In genomic region chr1:30111431-30111830, GRCh38 we compare ENCODE assay signal across 9 cellular contexts.
A peak's percentile ranks its signal among the peaks of the same experiment; 100 is the strongest.
DNase-seq lines count a peak whose midpoint lies in the region; ATAC-seq and TF ChIP-seq lines count a peak whose summit lies in the region.
"Had no signal": no experiment of that assay in that cellular context is flagged by ENCODE, and none has a peak within 500 bp of the region (broad histone marks: within the 10 kb centered on the region; RNA-seq: fewer than 3 reads in every experiment).

No MANE protein-coding gene starts in this region.

- intact Hi-C loops in left ventricle myocardium inferior (cut with micrococcal nuclease): no loop called here

- no peak overlapping the region for H3K27ac ChIP-seq in left ventricle myocardium inferior (replicated peaks)

- no peaks in the 10 kb centered on the region for H3K4me1 ChIP-seq in left ventricle myocardium inferior

- peaks cover 99% of the 10 kb centered on the region for H3K27me3 ChIP-seq in left ventricle myocardium inferior (ENCODE audit: low read depth)

- H3K27ac Mint-ChIP-seq in activated CD8-positive, alpha-beta memory T cell treated with anti-CD3 and anti-CD28 coated beads, Interleukin-2, amount 10 ng/mL, durations not matched to agents 7 days and 5 days: no peak overlapping the region
- H3K27ac Mint-ChIP-seq in activated naive CD8-positive, alpha-beta T cell treated with anti-CD3 and anti-CD28 coated beads for 36 hours: no peak overlapping the region
- H3K27ac Mint-ChIP-seq: activated naive CD8-positive, alpha-beta T cell treated with anti-CD3 and anti-CD28 coated beads, Interleukin-2, amount 10 ng/mL, durations not matched to agents 7 days and 5 days had no signal

- H3K27me3 Mint-ChIP-seq in activated CD8-positive, alpha-beta memory T cell treated with anti-CD3 and anti-CD28 coated beads, Interleukin-2, amount 10 ng/mL, durations not matched to agents 7 days and 5 days: peaks cover 25% of the 10 kb centered on the region
- peaks cover 44% of the 10 kb centered on the region for H3K27me3 Mint-ChIP-seq in activated naive CD8-positive, alpha-beta T cell treated with anti-CD3 and anti-CD28 coated beads for 36 hours

- no peaks in the 10 kb centered on the region for H3K9me3 Mint-ChIP-seq in activated CD8-positive, alpha-beta memory T cell treated with anti-CD3 and anti-CD28 coated beads, Interleukin-2, amount 10 ng/mL, durations not matched to agents 7 days and 5 days (ENCODE audit: low read depth)
- no peaks in the 10 kb centered on the region for H3K9me3 Mint-ChIP-seq in activated naive CD8-positive, alpha-beta T cell treated with anti-CD3 and anti-CD28 coated beads for 36 hours
- H3K9me3 Mint-ChIP-seq: activated naive CD8-positive, alpha-beta T cell treated with anti-CD3 and anti-CD28 coated beads, Interleukin-2, amount 10 ng/mL, durations not matched to agents 7 days and 5 days had no signal

- H3K4me3 Mint-ChIP-seq in activated CD8-positive, alpha-beta memory T cell treated with anti-CD3 and anti-CD28 coated beads, Interleukin-2, amount 10 ng/mL, durations not matched to agents 7 days and 5 days: no peak overlapping the region
- no peak overlapping the region for H3K4me3 Mint-ChIP-seq in activated naive CD8-positive, alpha-beta T cell treated with anti-CD3 and anti-CD28 coated beads for 36 hours
- H3K4me3 Mint-ChIP-seq: activated naive CD8-positive, alpha-beta T cell treated with anti-CD3 and anti-CD28 coated beads, Interleukin-2, amount 10 ng/mL, durations not matched to agents 7 days and 5 days had no signal

- H3K4me3 ChIP-seq in left ventricle myocardium inferior: no peak overlapping the region

- no peaks in the 10 kb centered on the region for H3K36me3 Mint-ChIP-seq in activated CD8-positive, alpha-beta memory T cell treated with anti-CD3 and anti-CD28 coated beads, Interleukin-2, amount 10 ng/mL, durations not matched to agents 7 days and 5 days
- no peaks in the 10 kb centered on the region for H3K36me3 Mint-ChIP-seq in activated naive CD8-positive, alpha-beta T cell treated with anti-CD3 and anti-CD28 coated beads for 36 hours
- H3K36me3 Mint-ChIP-seq: activated naive CD8-positive, alpha-beta T cell treated with anti-CD3 and anti-CD28 coated beads, Interleukin-2, amount 10 ng/mL, durations not matched to agents 7 days and 5 days had no signal

- H3K36me3 ChIP-seq in left ventricle myocardium inferior: no peaks in the 10 kb centered on the region

- peak; percentile 62 for DNase-seq in activated CD8-positive, alpha-beta memory T cell treated with anti-CD3 and anti-CD28 coated beads, Interleukin-2, amount 50 U/mL, for 48 hours
- DNase-seq in activated CD8-positive, alpha-beta memory T cell treated with anti-CD3 and anti-CD28 coated beads, Interleukin-2, amount 10 ng/mL, durations not matched to agents 7 days and 5 days: no peak
- DNase-seq in NCI-H128 (lab: John Stamatoyannopoulos, UW; ENCODE audit: unreplicated experiment) (peak; percentile 22), left ventricle myocardium inferior (peak; percentile 27)
- peak; percentile 26 for DNase-seq in activated naive CD8-positive, alpha-beta T cell treated with anti-CD3 and anti-CD28 coated beads for 36 hours
- peak; percentile 22 to 43 for DNase-seq in stimulated activated CD4-positive, alpha-beta T cell treated with anti-CD3 and anti-CD28 coated beads, Interleukin-2, amount 100 ng/mL, for 24 hours
- DNase-seq: activated naive CD8-positive, alpha-beta T cell treated with anti-CD3 and anti-CD28 coated beads, Interleukin-2, amount 10 ng/mL, durations not matched to agents 7 days and 5 days had no signal

- TF ChIP-seq CTCF in left ventricle myocardium inferior (IDR thresholded peaks at IDR 0.05; ENCODE audit: borderline replicate concordance): peak; percentile 70

- no peaks in the 10 kb centered on the region for H3K9me3 ChIP-seq in left ventricle myocardium inferior (replicated peaks)

- ATAC-seq in activated CD8-positive, alpha-beta memory T cell treated with anti-CD3 and anti-CD28 coated beads, Interleukin-2, amount 10 ng/mL, durations not matched to agents 7 days and 5 days: no peak
- ATAC-seq in GM18520 (IDR thresholded peaks at IDR 0.05; ENCODE audit: unreplicated experiment) (no peak), HG03571 (IDR thresholded peaks at IDR 0.05; ENCODE audit: unreplicated experiment) (no peak)

- CTCF ChIA-PET in activated CD8-positive, alpha-beta memory T cell treated with anti-CD3 and anti-CD28 coated beads, Interleukin-2, amount 10 ng/mL, durations not matched to agents 7 days and 5 days (lab: Charles Lee): no interaction called here

- no peaks in the 10 kb centered on the region for H3K4me1 Mint-ChIP-seq in activated CD8-positive, alpha-beta memory T cell treated with anti-CD3 and anti-CD28 coated beads, Interleukin-2, amount 10 ng/mL, durations not matched to agents 7 days and 5 days
- no peaks in the 10 kb centered on the region for H3K4me1 Mint-ChIP-seq in activated naive CD8-positive, alpha-beta T cell treated with anti-CD3 and anti-CD28 coated beads for 36 hours
